In the genomic region with DNA sequence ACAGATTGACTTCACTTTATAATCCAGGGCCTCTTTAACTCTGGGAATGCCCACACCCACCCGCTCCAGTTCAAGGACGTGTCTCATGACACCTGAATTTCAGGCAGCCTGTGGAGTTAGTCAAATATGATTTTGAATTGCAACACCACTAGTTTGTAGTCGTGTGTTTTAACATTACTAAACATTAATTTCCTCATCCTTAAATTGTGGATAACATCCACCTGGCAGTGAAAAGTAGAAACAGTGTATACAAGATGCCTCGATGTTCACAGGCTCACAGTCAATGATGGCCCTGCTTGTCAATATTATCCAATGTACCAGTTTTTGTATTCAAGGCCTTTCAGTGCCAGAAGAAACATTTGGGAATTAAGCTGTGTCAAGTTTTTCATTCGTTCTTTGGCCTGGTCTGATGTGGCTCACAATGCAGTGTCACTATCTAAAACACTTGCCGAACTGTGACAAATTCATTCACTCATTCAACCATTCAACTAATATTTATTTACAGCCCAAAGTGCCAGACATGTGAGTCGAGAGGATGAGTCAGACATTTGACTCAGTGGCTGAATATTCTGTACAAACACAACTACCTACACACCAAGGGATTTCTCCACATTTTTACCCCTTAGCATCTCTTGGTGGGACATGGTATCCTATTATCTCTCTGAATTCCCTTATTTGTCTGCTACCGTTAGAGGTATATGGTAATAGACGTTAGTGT, we compare ENCODE assay signal across 12 cellular contexts. TPM values are rescaled to one million over a fixed set of nuclear protein-coding genes. Genes with fewer than 3 reads are reported as not detected.
DNase-seq lines count a peak whose midpoint lies in the region; ATAC-seq, FAIRE-seq and TF ChIP-seq lines count a peak whose summit lies in the region.
"Had no signal": no experiment of that assay in that cellular context is flagged by ENCODE, and none has a peak within 500 bp of the region (broad histone marks: within the 10 kb centered on the region; RNA-seq: fewer than 3 reads in every experiment).

No MANE protein-coding gene starts in this region.

- peaks cover 0 to 4% (median 0%) of the 10 kb centered on the region in 9 donors for H3K4me1 ChIP-seq in heart right ventricle

- TF ChIP-seq CTCF in fibroblast of pulmonary artery (IDR thresholded peaks at IDR 0.05; ENCODE audit: low read length, missing control alignments): no peak
- TF ChIP-seq CTCF in heart right ventricle (IDR thresholded peaks at IDR 0.05): no peak

- H3K4me3 Mint-ChIP-seq in activated T-helper 2 cell treated with anti-CD3 and anti-CD28 coated beads, Interferon-gamma antibody, Interleukin-2, Interleukin-4, amounts not matched to agents 10 μg/mL and 5 μg/mL and 100 μg/mL, durations not matched to agents 14 hours and 24 hours and 36 hours (ENCODE audit: low read depth): no peak overlapping the region
- H3K4me3 Mint-ChIP-seq: activated naive CD8-positive, alpha-beta T cell treated with anti-CD3 and anti-CD28 coated beads, Interleukin-2, amount 10 ng/mL, durations not matched to agents 7 days and 5 days had no signal

- H3K27ac Mint-ChIP-seq in activated T-helper 2 cell treated with anti-CD3 and anti-CD28 coated beads, Interferon-gamma antibody, Interleukin-2, Interleukin-4, amounts not matched to agents 10 μg/mL and 5 μg/mL and 100 μg/mL, durations not matched to agents 14 hours and 24 hours and 36 hours: no peak overlapping the region
- H3K27ac Mint-ChIP-seq: activated naive CD8-positive, alpha-beta T cell treated with anti-CD3 and anti-CD28 coated beads, Interleukin-2, amount 10 ng/mL, durations not matched to agents 7 days and 5 days had no signal

- no peak overlapping the region for H3K27ac ChIP-seq in heart right ventricle

- H3K4me1 Mint-ChIP-seq in activated T-helper 2 cell treated with anti-CD3 and anti-CD28 coated beads, Interferon-gamma antibody, Interleukin-2, Interleukin-4, amounts not matched to agents 10 μg/mL and 5 μg/mL and 100 μg/mL, durations not matched to agents 14 hours and 24 hours and 36 hours (ENCODE audit: low read depth): no peaks in the 10 kb centered on the region

- peaks cover 14% of the 10 kb centered on the region for H3K27me3 Mint-ChIP-seq in activated T-helper 2 cell treated with anti-CD3 and anti-CD28 coated beads, Interferon-gamma antibody, Interleukin-2, Interleukin-4, amounts not matched to agents 10 μg/mL and 5 μg/mL and 100 μg/mL, durations not matched to agents 14 hours and 24 hours and 36 hours (ENCODE audit: low read depth)

- no peaks in the 10 kb centered on the region for H3K36me3 ChIP-seq in heart right ventricle

- H3K36me3 Mint-ChIP-seq in activated T-helper 2 cell treated with anti-CD3 and anti-CD28 coated beads, Interferon-gamma antibody, Interleukin-2, Interleukin-4, amounts not matched to agents 10 μg/mL and 5 μg/mL and 100 μg/mL, durations not matched to agents 14 hours and 24 hours and 36 hours (ENCODE audit: low read depth): no peaks in the 10 kb centered on the region
- H3K36me3 Mint-ChIP-seq: activated naive CD8-positive, alpha-beta T cell treated with anti-CD3 and anti-CD28 coated beads, Interleukin-2, amount 10 ng/mL, durations not matched to agents 7 days and 5 days had no signal

- no peaks in the 10 kb centered on the region for H3K9me3 ChIP-seq in heart right ventricle

- peaks cover 7 to 83% (median 33%) of the 10 kb centered on the region in 7 donors for H3K27me3 ChIP-seq in heart right ventricle

- intact Hi-C loops in heart right ventricle (cut with DNase I): no loop called here
- intact Hi-C loops in activated T-helper 2 cell treated with anti-CD3 and anti-CD28 coated beads, Interferon-gamma antibody, Interleukin-2, Interleukin-4, amounts not matched to agents 10 μg/mL and 5 μg/mL and 100 μg/mL, durations not matched to agents 14 hours and 24 hours and 36 hours (cut with micrococcal nuclease): no loop called here

- H3K4me3 ChIP-seq in fibroblast of pulmonary artery (replicated peaks; ENCODE audit: low read depth, low read length) (no peak overlapping the region), heart right ventricle (no peak overlapping the region)

- DNase-seq in H54 (ENCODE audit: insufficient read length, low spot score): peak; percentile 42
- peak; percentile 53 for DNase-seq in SHP77 treated with DMSO at 0.1 percent for 48 hours (lab: John Stamatoyannopoulos, UW)
- peak; percentile 43 for DNase-seq in fibroblast of pulmonary artery (ENCODE audit: low read depth)
- DNase-seq in stromal cell of bone marrow (ENCODE audit: low read depth): peak; percentile 26
- no peak for DNase-seq in heart right ventricle
- no peak for DNase-seq in activated naive CD4-positive, alpha-beta T cell treated with anti-CD3 and anti-CD28 coated beads, Interleukin-2, amount 50 U/mL, for 16 hours
- DNase-seq in activated T-helper 2 cell treated with anti-CD3 and anti-CD28 coated beads, Interferon-gamma antibody, Interleukin-2, Interleukin-4, amounts not matched to agents 10 μg/mL and 5 μg/mL and 100 μg/mL, durations not matched to agents 14 hours and 24 hours and 36 hours (ENCODE audit: low spot score): no peak
- DNase-seq: activated CD4-positive, alpha-beta T cell treated with anti-CD3 and anti-CD28 coated beads for 1 hour; activated naive CD8-positive, alpha-beta T cell treated with anti-CD3 and anti-CD28 coated beads, Interleukin-2, amount 10 ng/mL, durations not matched to agents 7 days and 5 days; erythroblast; midbrain; MM.1S had no signal

- no peak for TF ChIP-seq POLR2A in H54 (IDR thresholded peaks at IDR 0.05; ENCODE audit: low read depth, low read length)

- peak; percentile 97 for FAIRE-seq in H54 (lab: Jason Lieb, UNC)

- ATAC-seq in heart right ventricle: no peak

- WGBS in heart right ventricle, 2 donors: 61 to 62% methylated on average over 9 of the region's 9 CpGs

- H3K9me3 Mint-ChIP-seq in activated T-helper 2 cell treated with anti-CD3 and anti-CD28 coated beads, Interferon-gamma antibody, Interleukin-2, Interleukin-4, amounts not matched to agents 10 μg/mL and 5 μg/mL and 100 μg/mL, durations not matched to agents 14 hours and 24 hours and 36 hours: no peaks in the 10 kb centered on the region
- H3K9me3 Mint-ChIP-seq: activated naive CD8-positive, alpha-beta T cell treated with anti-CD3 and anti-CD28 coated beads, Interleukin-2, amount 10 ng/mL, durations not matched to agents 7 days and 5 days had no signal

RNA-seq across cellular contexts. Expression of a gene that starts 1.4 kb away (rescaled TPM):
- total RNA-seq in heart right ventricle: not detected
- not detected for polyA plus RNA-seq in heart right ventricle
- not detected in 2 replicates for total RNA-seq in activated T-helper 2 cell treated with anti-CD3 and anti-CD28 coated beads, Interferon-gamma antibody, Interleukin-2, Interleukin-4, amounts not matched to agents 10 μg/mL and 5 μg/mL and 100 μg/mL, durations not matched to agents 14 hours and 24 hours and 36 hours
- total RNA-seq: activated naive CD8-positive, alpha-beta T cell treated with anti-CD3 and anti-CD28 coated beads, Interleukin-2, amount 10 ng/mL, durations not matched to agents 7 days and 5 days had no signal

RNA-seq across cellular contexts. Expression of a gene that starts 43.5 kb away (rescaled TPM):
- 10 to 100 TPM; 16.2 to 47.6 (median 28.6) TPM for total RNA-seq in heart right ventricle
- polyA plus RNA-seq in heart right ventricle: 10 to 100 TPM; 31.8 to 32.3 TPM
- total RNA-seq in activated T-helper 2 cell treated with anti-CD3 and anti-CD28 coated beads, Interferon-gamma antibody, Interleukin-2, Interleukin-4, amounts not matched to agents 10 μg/mL and 5 μg/mL and 100 μg/mL, durations not matched to agents 14 hours and 24 hours and 36 hours: 17.6 and 20.8 TPM in 2 replicates

RNA-seq across cellular contexts. Expression of a gene that starts 43.9 kb away (rescaled TPM):
- 100 to 1,000 TPM; 115 to 179 (median 161) TPM for total RNA-seq in heart right ventricle
- polyA plus RNA-seq in heart right ventricle: 100 to 1,000 TPM; 146 to 172 TPM
- total RNA-seq in activated T-helper 2 cell treated with anti-CD3 and anti-CD28 coated beads, Interferon-gamma antibody, Interleukin-2, Interleukin-4, amounts not matched to agents 10 μg/mL and 5 μg/mL and 100 μg/mL, durations not matched to agents 14 hours and 24 hours and 36 hours: 60.3 and 67.6 TPM in 2 replicates

RNA-seq across cellular contexts. Expression of a gene that starts 47.7 kb away (rescaled TPM):
- total RNA-seq in heart right ventricle: not detected
- polyA plus RNA-seq in heart right ventricle: under 1 TPM in 1 of 2 donors, not detected in 1; 0.03 TPM
- total RNA-seq in activated T-helper 2 cell treated with anti-CD3 and anti-CD28 coated beads, Interferon-gamma antibody, Interleukin-2, Interleukin-4, amounts not matched to agents 10 μg/mL and 5 μg/mL and 100 μg/mL, durations not matched to agents 14 hours and 24 hours and 36 hours: not detected in 2 replicates
- total RNA-seq: activated naive CD8-positive, alpha-beta T cell treated with anti-CD3 and anti-CD28 coated beads, Interleukin-2, amount 10 ng/mL, durations not matched to agents 7 days and 5 days had no signal

Comparison
In these comparisons a context has a peak if more than half of its experiments do, and no peak if none do; other contexts are left out.
1. DNase-seq: peak in H54 (single experiment), SHP77 treated with DMSO at 0.1 percent for 48 hours (single experiment), fibroblast of pulmonary artery (single experiment) and stromal cell of bone marrow (single experiment); none in heart right ventricle (0 of 2), activated naive CD4-positive, alpha-beta T cell treated with anti-CD3 and anti-CD28 coated beads, Interleukin-2, amount 50 U/mL, for 16 hours (single experiment) and activated T-helper 2 cell treated with anti-CD3 and anti-CD28 coated beads, Interferon-gamma antibody, Interleukin-2, Interleukin-4, amounts not matched to agents 10 μg/mL and 5 μg/mL and 100 μg/mL, durations not matched to agents 14 hours and 24 hours and 36 hours (single experiment).